Comparison of ENCODE assay signal across 9 cellular contexts in genomic region chr1:48688102-48688760, GRCh38.
DNase-seq lines count a peak whose midpoint lies in the region; ATAC-seq and TF ChIP-seq lines count a peak whose summit lies in the region.
"Had no signal": no experiment of that assay in that cellular context is flagged by ENCODE, and none has a peak within 500 bp of the region (broad histone marks: within the 10 kb centered on the region; RNA-seq: fewer than 3 reads in every experiment).

No MANE protein-coding gene starts in this region.

- H3K4me3 ChIP-seq in BLaER1 (no peak overlapping the region), epithelial cell of proximal tubule (ENCODE audit: low read depth, low read length) (no peak overlapping the region)

- no peaks in the 10 kb centered on the region for H4K20me1 ChIP-seq in BLaER1

- TF ChIP-seq CTCF in epithelial cell of proximal tubule (conservative IDR thresholded peaks at IDR 0.05; ENCODE audit: low read depth, low read length), result peak; percentile 49

- peaks cover 28% of the 10 kb centered on the region for H3K4me1 ChIP-seq in BLaER1

- DNase-seq in epithelial cell of proximal tubule (ENCODE audit: low read depth) (no peak), NCI-H2196 treated with DMSO at 0.1 percent for 48 hours (lab: John Stamatoyannopoulos, UW; ENCODE audit: unreplicated experiment) (no peak), NCI-H2227 (lab: John Stamatoyannopoulos, UW; ENCODE audit: unreplicated experiment) (no peak)
- DNase-seq in stimulated activated CD4-positive, alpha-beta T cell treated with anti-CD3 and anti-CD28 coated beads, Interleukin-15, amount 100 ng/mL, for 24 hours, result no peak
- DNase-seq: activated T-cell treated with anti-CD3 and anti-CD28 coated beads, Interleukin-2, amount 50 U/mL, for 72 hours had no signal

- no peaks in the 10 kb centered on the region for H3K27me3 ChIP-seq in BLaER1

- ATAC-seq in GM19455 (IDR thresholded peaks at IDR 0.05; ENCODE audit: unreplicated experiment) (peak; percentile 53), HG03571 (IDR thresholded peaks at IDR 0.05; ENCODE audit: unreplicated experiment) (peak; percentile 80), GM18520 (IDR thresholded peaks at IDR 0.05; ENCODE audit: unreplicated experiment) (no peak)

- H3K4me2 ChIP-seq in BLaER1, result peak overlapping the region; percentile 32

- no peaks in the 10 kb centered on the region for H3K9me3 ChIP-seq in BLaER1

- no peak overlapping the region for H3K9ac ChIP-seq in BLaER1

- no peaks in the 10 kb centered on the region for H3K36me3 ChIP-seq in BLaER1

- H3K27ac ChIP-seq in BLaER1, result no peak overlapping the region
